Comparison of ENCODE assay signal across 2 cellular contexts in the genomic region with DNA sequence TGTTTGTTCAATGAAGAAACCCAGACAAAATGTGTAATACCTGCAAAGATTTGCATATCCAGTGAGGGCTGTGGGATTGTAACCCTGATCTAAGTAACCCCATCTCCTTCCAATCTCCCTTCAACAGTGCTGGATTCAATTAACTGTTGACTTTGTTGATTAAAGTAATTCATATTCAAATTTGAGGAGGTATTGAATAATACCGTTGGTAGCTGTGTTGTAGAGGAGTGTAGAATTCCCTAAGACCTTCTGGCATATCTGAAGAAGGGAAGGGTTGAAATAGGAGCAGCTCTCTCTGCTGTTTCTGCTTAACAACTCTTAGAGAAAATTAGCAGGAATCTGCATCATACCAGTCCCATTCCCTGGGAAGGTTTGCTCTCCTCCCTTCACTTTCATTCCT.
TF ChIP-seq lines count a peak whose summit lies in the region.

No MANE protein-coding gene starts in this region.

TF ChIP-seq in H1, 55 proteins besides CTCF, POLR2A, EP300 and RAD21:
- no peak for TF ChIP-seq EGR1 (IDR thresholded peaks at IDR 0.05; ENCODE audit: borderline replicate concordance, low read depth, low read length)

TF ChIP-seq in SK-N-SH treated with all-trans-retinoic acid at 6 μM for 48 hours, 23 proteins besides CTCF, POLR2A, EP300 and RAD21:
- TF ChIP-seq ZFP3 (CRISPR knock-in tag; IDR thresholded peaks at IDR 0.05) (no peak), ISL1 (CRISPR knock-in tag; IDR thresholded peaks at IDR 0.05) (no peak), ESRRG (CRISPR knock-in tag; IDR thresholded peaks at IDR 0.05) (no peak), SNAI2 (CRISPR knock-in tag; IDR thresholded peaks at IDR 0.05) (no peak), ZC3H10 (CRISPR knock-in tag; IDR thresholded peaks at IDR 0.05) (no peak), ZFP30 (CRISPR knock-in tag; IDR thresholded peaks at IDR 0.05) (no peak), TCF4 (CRISPR knock-in tag; IDR thresholded peaks at IDR 0.05; ENCODE audit: borderline replicate concordance) (no peak), ARNTL (CRISPR knock-in tag; IDR thresholded peaks at IDR 0.05; ENCODE audit: borderline replicate concordance, low read depth) (no peak), RARB (CRISPR knock-in tag; IDR thresholded peaks at IDR 0.05) (no peak), PPARA (CRISPR knock-in tag; IDR thresholded peaks at IDR 0.05; ENCODE audit: borderline replicate concordance) (no peak)
- TF ChIP-seq, protein P1, sequence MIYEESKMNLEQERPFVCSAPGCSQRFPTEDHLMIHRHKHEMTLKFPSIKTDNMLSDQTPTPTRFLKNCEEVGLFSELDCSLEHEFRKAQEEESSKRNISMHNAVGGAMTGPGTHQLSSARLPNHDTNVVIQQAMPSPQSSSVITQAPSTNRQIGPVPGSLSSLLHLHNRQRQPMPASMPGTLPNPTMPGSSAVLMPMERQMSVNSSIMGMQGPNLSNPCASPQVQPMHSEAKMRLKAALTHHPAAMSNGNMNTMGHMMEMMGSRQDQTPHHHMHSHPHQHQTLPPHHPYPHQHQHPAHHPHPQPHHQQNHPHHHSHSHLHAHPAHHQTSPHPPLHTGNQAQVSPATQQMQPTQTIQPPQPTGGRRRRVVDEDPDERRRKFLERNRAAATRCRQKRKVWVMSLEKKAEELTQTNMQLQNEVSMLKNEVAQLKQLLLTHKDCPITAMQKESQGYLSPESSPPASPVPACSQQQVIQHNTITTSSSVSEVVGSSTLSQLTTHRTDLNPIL (CRISPR knock-in tag; IDR thresholded peaks at IDR 0.05; ENCODE audit: low read depth) = no peak
- TF ChIP-seq, protein P2, sequence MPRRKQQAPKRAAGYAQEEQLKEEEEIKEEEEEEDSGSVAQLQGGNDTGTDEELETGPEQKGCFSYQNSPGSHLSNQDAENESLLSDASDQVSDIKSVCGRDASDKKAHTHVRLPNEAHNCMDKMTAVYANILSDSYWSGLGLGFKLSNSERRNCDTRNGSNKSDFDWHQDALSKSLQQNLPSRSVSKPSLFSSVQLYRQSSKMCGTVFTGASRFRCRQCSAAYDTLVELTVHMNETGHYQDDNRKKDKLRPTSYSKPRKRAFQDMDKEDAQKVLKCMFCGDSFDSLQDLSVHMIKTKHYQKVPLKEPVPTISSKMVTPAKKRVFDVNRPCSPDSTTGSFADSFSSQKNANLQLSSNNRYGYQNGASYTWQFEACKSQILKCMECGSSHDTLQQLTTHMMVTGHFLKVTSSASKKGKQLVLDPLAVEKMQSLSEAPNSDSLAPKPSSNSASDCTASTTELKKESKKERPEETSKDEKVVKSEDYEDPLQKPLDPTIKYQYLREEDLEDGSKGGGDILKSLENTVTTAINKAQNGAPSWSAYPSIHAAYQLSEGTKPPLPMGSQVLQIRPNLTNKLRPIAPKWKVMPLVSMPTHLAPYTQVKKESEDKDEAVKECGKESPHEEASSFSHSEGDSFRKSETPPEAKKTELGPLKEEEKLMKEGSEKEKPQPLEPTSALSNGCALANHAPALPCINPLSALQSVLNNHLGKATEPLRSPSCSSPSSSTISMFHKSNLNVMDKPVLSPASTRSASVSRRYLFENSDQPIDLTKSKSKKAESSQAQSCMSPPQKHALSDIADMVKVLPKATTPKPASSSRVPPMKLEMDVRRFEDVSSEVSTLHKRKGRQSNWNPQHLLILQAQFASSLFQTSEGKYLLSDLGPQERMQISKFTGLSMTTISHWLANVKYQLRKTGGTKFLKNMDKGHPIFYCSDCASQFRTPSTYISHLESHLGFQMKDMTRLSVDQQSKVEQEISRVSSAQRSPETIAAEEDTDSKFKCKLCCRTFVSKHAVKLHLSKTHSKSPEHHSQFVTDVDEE (CRISPR knock-in tag; IDR thresholded peaks at IDR 0.05) = no peak
- TF ChIP-seq, protein P3, sequence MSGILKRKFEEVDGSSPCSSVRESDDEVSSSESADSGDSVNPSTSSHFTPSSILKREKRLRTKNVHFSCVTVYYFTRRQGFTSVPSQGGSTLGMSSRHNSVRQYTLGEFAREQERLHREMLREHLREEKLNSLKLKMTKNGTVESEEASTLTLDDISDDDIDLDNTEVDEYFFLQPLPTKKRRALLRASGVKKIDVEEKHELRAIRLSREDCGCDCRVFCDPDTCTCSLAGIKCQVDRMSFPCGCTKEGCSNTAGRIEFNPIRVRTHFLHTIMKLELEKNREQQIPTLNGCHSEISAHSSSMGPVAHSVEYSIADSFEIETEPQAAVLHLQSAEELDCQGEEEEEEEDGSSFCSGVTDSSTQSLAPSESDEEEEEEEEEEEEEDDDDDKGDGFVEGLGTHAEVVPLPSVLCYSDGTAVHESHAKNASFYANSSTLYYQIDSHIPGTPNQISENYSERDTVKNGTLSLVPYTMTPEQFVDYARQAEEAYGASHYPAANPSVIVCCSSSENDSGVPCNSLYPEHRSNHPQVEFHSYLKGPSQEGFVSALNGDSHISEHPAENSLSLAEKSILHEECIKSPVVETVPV (CRISPR knock-in tag; IDR thresholded peaks at IDR 0.05) = no peak
